Comparison of ENCODE assay signal across 8 cellular contexts in genomic region chr1:46622341-46622740, GRCh38. TPM values are rescaled to one million over a fixed set of nuclear protein-coding genes. Genes with fewer than 3 reads are reported as not detected.
DNase-seq lines count a peak whose midpoint lies in the region; TF ChIP-seq lines count a peak whose summit lies in the region.

No MANE protein-coding gene starts in this region.

- H3K9ac ChIP-seq in neural progenitor cell = no peak overlapping the region

- no peak overlapping the region for H2AFZ ChIP-seq in neural progenitor cell (replicated peaks)

- H4K20me1 ChIP-seq in neural progenitor cell (ENCODE audit: low read depth) = no peaks in the 10 kb centered on the region

- no peak overlapping the region for H3K27ac ChIP-seq in neural progenitor cell

- no peaks in the 10 kb centered on the region for H3K36me3 Mint-ChIP-seq in neural progenitor cell

- intact Hi-C loops in posterior cingulate gyrus (cut with DNase I) = no loop called here

- peaks cover 4% of the 10 kb centered on the region for H3K27me3 Mint-ChIP-seq in neural progenitor cell (ENCODE audit: insufficient read depth, low read depth)

- no peaks in the 10 kb centered on the region for H3K36me3 ChIP-seq in neural progenitor cell

- peak overlapping the region; percentile 36 for H3K27ac Mint-ChIP-seq in neural progenitor cell

- DNase-seq in G401 (ENCODE audit: low spot score) = peak; percentile 89
- DNase-seq in MV-4-11 (lab: John Stamatoyannopoulos, UW) = peak; percentile 11
- DNase-seq in cerebellar cortex (ENCODE audit: low spot score) = peak; percentile 88
- no peak for DNase-seq in neural progenitor cell (ENCODE audit: low spot score)
- no peak for DNase-seq in posterior cingulate gyrus
- DNase-seq in NK-92 (lab: John Stamatoyannopoulos, UW; ENCODE audit: unreplicated experiment) = no peak
- no peak for DNase-seq in stimulated activated naive CD4-positive, alpha-beta T cell treated with Interleukin-2 at 50 U/mL for 16 hours (lab: John Stamatoyannopoulos, UW)
- no peak for DNase-seq in NCI-H1092 (lab: John Stamatoyannopoulos, UW)

- in situ Hi-C loops in G401 (cut with HindIII; ENCODE audit: low sequenced_read_pairs) = no loop called here

- no peaks in the 10 kb centered on the region for H3K4me1 ChIP-seq in neural progenitor cell

- TF ChIP-seq CTCF in neural progenitor cell (IDR thresholded peaks at IDR 0.05) = peak; percentile 47

- no peak overlapping the region for H3K4me2 ChIP-seq in neural progenitor cell

- H3K4me3 Mint-ChIP-seq in neural progenitor cell = no peak overlapping the region

- no peak overlapping the region for H3K4me3 ChIP-seq in neural progenitor cell

- H3K79me2 ChIP-seq in neural progenitor cell (ENCODE audit: low read depth) = no peaks in the 10 kb centered on the region

- H3K4me1 Mint-ChIP-seq in neural progenitor cell = peaks cover 20% of the 10 kb centered on the region

- H3K9me3 ChIP-seq in neural progenitor cell (ENCODE audit: low read depth) = no peaks in the 10 kb centered on the region

- H3F3A ChIP-seq in neural progenitor cell (ENCODE audit: low read depth) = peaks cover 13% of the 10 kb centered on the region

- peaks cover 23% of the 10 kb centered on the region for H3K27me3 ChIP-seq in neural progenitor cell

- no peaks in the 10 kb centered on the region for H3K9me3 Mint-ChIP-seq in neural progenitor cell

RNA-seq across cellular contexts. Expression of gene MOB3C, which starts 5.7 kb away (rescaled TPM):
- 4.0 and 6.8 TPM in 2 replicates for total RNA-seq in G401 (2014; rRNA removed; shearing (Covaris generic))
- 1.1 and 2.3 TPM in 2 replicates for total RNA-seq in neural progenitor cell (ENCODE audit: low replicate concordance)

RNA-seq across cellular contexts. Expression of gene MKNK1, which starts 18.3 kb away (rescaled TPM):
- 21.4 and 34.5 TPM in 2 replicates for total RNA-seq in G401 (2014; rRNA removed; shearing (Covaris generic))
- total RNA-seq in neural progenitor cell (ENCODE audit: low replicate concordance) = 10.5 and 16.4 TPM in 2 replicates

RNA-seq across cellular contexts. Expression of gene ATPAF1, which starts 45.8 kb away (rescaled TPM):
- 96.9 and 115 TPM in 2 replicates for total RNA-seq in G401 (2014; rRNA removed; shearing (Covaris generic))
- total RNA-seq in neural progenitor cell (ENCODE audit: low replicate concordance) = 65.1 and 79.3 TPM in 2 replicates

RNA-seq across cellular contexts. Expression of gene TEX38, which starts 49.3 kb away (rescaled TPM):
- total RNA-seq in G401 (2014; rRNA removed; shearing (Covaris generic)) = not detected in 2 replicates
- total RNA-seq in neural progenitor cell (ENCODE audit: low replicate concordance) = not detected in 2 replicates

Comparison
In these comparisons a context has a peak if more than half of its experiments do, and no peak if none do; other contexts are left out.
1. DNase-seq: peak in G401 (single experiment), MV-4-11 (single experiment) and cerebellar cortex (single experiment); none in neural progenitor cell (single experiment), posterior cingulate gyrus (0 of 10), NK-92 (single experiment), stimulated activated naive CD4-positive, alpha-beta T cell treated with Interleukin-2 at 50 U/mL for 16 hours (single experiment) and NCI-H1092 (single experiment).